2 cellular contexts compared by ENCODE assay signal in the genomic region with DNA sequence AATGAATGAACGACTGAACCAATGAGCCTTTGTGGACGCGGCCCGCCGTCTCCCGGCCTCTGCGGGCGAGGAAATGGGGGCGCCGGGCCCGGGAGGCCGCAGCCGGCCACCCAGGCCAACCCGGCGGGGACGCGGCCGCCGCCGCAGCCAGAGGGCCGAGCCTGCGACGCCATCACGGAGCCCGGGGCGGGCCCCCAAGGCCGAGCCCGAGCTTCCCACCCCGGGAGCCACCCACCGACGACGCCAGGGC.
TF ChIP-seq lines count a peak whose summit lies in the region.

No MANE protein-coding gene starts in this region.

TF ChIP-seq in HCT116, 20 proteins besides CTCF, POLR2A, EP300 and RAD21:
- TF ChIP-seq SRF (IDR thresholded peaks at IDR 0.05; ENCODE audit: low read depth), result no peak
- no peak for TF ChIP-seq CBX3 (IDR thresholded peaks at IDR 0.05; ENCODE audit: low read depth)
- no peak for TF ChIP-seq CEBPB (IDR thresholded peaks at IDR 0.05; ENCODE audit: low read depth)
- peak; percentile 89; the same call in 1 of the 2 replicates for TF ChIP-seq ZFX (IDR thresholded peaks at IDR 0.05)
- no peak for TF ChIP-seq FOSL1 (IDR thresholded peaks at IDR 0.05; ENCODE audit: low read depth)
- no peak for TF ChIP-seq EZH2 (IDR thresholded peaks at IDR 0.05)

TF ChIP-seq in GM12878, 131 proteins besides CTCF, POLR2A, EP300 and RAD21:
- TF ChIP-seq LARP7 (IDR thresholded peaks at IDR 0.05), result peak; percentile 89
- peak; percentile 16; the same call in 1 of the 2 replicates for TF ChIP-seq NR2C1 (IDR thresholded peaks at IDR 0.05)
- peak; percentile 76; the same call in 1 of the 2 replicates for TF ChIP-seq SMARCA5 (IDR thresholded peaks at IDR 0.05)
- TF ChIP-seq, protein P1, sequence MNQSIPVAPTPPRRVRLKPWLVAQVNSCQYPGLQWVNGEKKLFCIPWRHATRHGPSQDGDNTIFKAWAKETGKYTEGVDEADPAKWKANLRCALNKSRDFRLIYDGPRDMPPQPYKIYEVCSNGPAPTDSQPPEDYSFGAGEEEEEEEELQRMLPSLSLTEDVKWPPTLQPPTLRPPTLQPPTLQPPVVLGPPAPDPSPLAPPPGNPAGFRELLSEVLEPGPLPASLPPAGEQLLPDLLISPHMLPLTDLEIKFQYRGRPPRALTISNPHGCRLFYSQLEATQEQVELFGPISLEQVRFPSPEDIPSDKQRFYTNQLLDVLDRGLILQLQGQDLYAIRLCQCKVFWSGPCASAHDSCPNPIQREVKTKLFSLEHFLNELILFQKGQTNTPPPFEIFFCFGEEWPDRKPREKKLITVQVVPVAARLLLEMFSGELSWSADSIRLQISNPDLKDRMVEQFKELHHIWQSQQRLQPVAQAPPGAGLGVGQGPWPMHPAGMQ (IDR thresholded peaks at IDR 0.05; ENCODE audit: borderline replicate concordance), result no peak
- TF ChIP-seq DPF2 (IDR thresholded peaks at IDR 0.05), result peak; percentile 65
- peak; percentile 48; the same call in 1 of the 2 replicates for TF ChIP-seq BACH1 (IDR thresholded peaks at IDR 0.05; ENCODE audit: borderline replicate concordance)
- peak; percentile 77 for TF ChIP-seq YY1 (IDR thresholded peaks at IDR 0.05; ENCODE audit: low read depth, low read length)
- TF ChIP-seq ZSCAN29 (IDR thresholded peaks at IDR 0.05), result 0 out of 2 replicates have a peak, but pooled peaks have one; percentile 35
- TF ChIP-seq GATAD2B (conservative IDR thresholded peaks at IDR 0.05; ENCODE audit: low read depth), result peak; percentile 83
- TF ChIP-seq NR2F1 (conservative IDR thresholded peaks at IDR 0.05), result no peak; the same call in 1 of the 2 replicates
- no peak for TF ChIP-seq SPI1 (IDR thresholded peaks at IDR 0.05; ENCODE audit: borderline replicate concordance, insufficient read depth, low read depth, low read length)
- TF ChIP-seq, protein P2, sequence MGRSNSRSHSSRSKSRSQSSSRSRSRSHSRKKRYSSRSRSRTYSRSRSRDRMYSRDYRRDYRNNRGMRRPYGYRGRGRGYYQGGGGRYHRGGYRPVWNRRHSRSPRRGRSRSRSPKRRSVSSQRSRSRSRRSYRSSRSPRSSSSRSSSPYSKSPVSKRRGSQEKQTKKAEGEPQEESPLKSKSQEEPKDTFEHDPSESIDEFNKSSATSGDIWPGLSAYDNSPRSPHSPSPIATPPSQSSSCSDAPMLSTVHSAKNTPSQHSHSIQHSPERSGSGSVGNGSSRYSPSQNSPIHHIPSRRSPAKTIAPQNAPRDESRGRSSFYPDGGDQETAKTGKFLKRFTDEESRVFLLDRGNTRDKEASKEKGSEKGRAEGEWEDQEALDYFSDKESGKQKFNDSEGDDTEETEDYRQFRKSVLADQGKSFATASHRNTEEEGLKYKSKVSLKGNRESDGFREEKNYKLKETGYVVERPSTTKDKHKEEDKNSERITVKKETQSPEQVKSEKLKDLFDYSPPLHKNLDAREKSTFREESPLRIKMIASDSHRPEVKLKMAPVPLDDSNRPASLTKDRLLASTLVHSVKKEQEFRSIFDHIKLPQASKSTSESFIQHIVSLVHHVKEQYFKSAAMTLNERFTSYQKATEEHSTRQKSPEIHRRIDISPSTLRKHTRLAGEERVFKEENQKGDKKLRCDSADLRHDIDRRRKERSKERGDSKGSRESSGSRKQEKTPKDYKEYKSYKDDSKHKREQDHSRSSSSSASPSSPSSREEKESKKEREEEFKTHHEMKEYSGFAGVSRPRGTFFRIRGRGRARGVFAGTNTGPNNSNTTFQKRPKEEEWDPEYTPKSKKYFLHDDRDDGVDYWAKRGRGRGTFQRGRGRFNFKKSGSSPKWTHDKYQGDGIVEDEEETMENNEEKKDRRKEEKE (IDR thresholded peaks at IDR 0.05), result 0 out of 2 replicates have a peak, but pooled peaks have one; percentile 54
- TF ChIP-seq, protein P3, sequence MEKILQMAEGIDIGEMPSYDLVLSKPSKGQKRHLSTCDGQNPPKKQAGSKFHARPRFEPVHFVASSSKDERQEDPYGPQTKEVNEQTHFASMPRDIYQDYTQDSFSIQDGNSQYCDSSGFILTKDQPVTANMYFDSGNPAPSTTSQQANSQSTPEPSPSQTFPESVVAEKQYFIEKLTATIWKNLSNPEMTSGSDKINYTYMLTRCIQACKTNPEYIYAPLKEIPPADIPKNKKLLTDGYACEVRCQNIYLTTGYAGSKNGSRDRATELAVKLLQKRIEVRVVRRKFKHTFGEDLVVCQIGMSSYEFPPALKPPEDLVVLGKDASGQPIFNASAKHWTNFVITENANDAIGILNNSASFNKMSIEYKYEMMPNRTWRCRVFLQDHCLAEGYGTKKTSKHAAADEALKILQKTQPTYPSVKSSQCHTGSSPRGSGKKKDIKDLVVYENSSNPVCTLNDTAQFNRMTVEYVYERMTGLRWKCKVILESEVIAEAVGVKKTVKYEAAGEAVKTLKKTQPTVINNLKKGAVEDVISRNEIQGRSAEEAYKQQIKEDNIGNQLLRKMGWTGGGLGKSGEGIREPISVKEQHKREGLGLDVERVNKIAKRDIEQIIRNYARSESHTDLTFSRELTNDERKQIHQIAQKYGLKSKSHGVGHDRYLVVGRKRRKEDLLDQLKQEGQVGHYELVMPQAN (conservative IDR thresholded peaks at IDR 0.05), result peak; percentile 83
TF ChIP-seq in GM12878: peak in this region for 10.
